25 cellular contexts compared by ENCODE assay signal in the genomic region with DNA sequence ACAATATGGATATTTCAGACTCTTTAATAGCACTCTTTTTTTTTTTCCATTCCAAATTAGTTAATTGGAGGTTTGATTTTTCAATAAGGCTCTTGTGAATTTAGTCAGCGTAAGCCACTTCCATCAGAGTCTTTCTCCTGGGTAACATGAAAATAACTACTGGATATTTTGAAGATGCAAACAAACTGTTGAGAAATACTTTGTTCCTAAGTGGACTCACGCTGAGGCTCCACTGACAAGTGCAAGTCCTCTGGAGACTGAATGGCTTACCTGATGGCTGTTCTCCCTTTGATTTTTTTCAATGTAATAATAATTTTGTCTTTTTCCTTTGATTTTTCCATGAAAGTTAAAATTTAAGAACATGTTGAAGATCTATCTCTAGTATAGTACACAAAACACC. TPM values are rescaled to one million over a fixed set of nuclear protein-coding genes. Genes with fewer than 3 reads are reported as not detected.
DNase-seq lines count a peak whose midpoint lies in the region; ATAC-seq and TF ChIP-seq lines count a peak whose summit lies in the region.
"Had no signal": no experiment of that assay in that cellular context is flagged by ENCODE, and none has a peak within 500 bp of the region (broad histone marks: within the 10 kb centered on the region; RNA-seq: fewer than 3 reads in every experiment).

No MANE protein-coding gene starts in this region.

- ATAC-seq in right lobe of liver, result peak in 2 of 4 donors; percentile 29 to 37
- ATAC-seq in GM19452 (IDR thresholded peaks at IDR 0.05; ENCODE audit: unreplicated experiment), result no peak
- ATAC-seq: GM23338 had no signal

- peak; percentile 69 for DNase-seq in NCI-H510A treated with DMSO at 0.1 percent for 48 hours (lab: John Stamatoyannopoulos, UW)
- DNase-seq in NCI-H510A (lab: John Stamatoyannopoulos, UW), result no peak
- no peak for DNase-seq in right lobe of liver
- DNase-seq in foreskin fibroblast, result no peak
- no peak for DNase-seq in inferior parietal cortex (ENCODE audit: extremely low spot score)
- no peak for DNase-seq in Kasumi-1 (lab: John Stamatoyannopoulos, UW)
- DNase-seq: ACHN; CD4-positive, alpha-beta T cell; DMS53; H9; NCI-H1092; NCI-H1417 treated with DMSO at 0.1 percent for 48 hours; NCI-H1694 treated with DMSO at 0.1 percent for 48 hours; NCI-H2081; NCI-H2171 treated with DMSO at 0.1 percent for 48 hours; NCI-H446; NCI-H526 treated with DMSO at 0.1 percent for 48 hours; PC-9; RPMI8226; SHP77 had no signal

- no peak for TF ChIP-seq POLR2A in right lobe of liver (IDR thresholded peaks at IDR 0.05)

- intact Hi-C loops in right lobe of liver (cut with DNase I), result loop anchor here in 1 of 2 donors (5.0 kb wide), 1 partner anchor 69 kb away; a partner anchor contains a TSS

- no peaks in the 10 kb centered on the region for H3K27me3 ChIP-seq in right lobe of liver
- H3K27me3 ChIP-seq: BLaER1 had no signal

- peaks cover 0 to 51% (median 11%) of the 10 kb centered on the region in 4 donors for H3K4me1 ChIP-seq in right lobe of liver
- H3K4me1 ChIP-seq: BLaER1 had no signal

- 34% methylated on average over 2 of the region's 2 CpGs for whole genome bisulfite sequencing in right lobe of liver (ENCODE audit: insufficient coverage, low coverage, low lambda C conversion rate, missing lambda C conversion rate)

- H3K27ac ChIP-seq in VCaP (peak overlapping the region; percentile 98; the same call in 1 of the 2 replicates), right lobe of liver (peak overlapping the region; percentile 15 to 85 (median 23))
- H3K27ac ChIP-seq: BLaER1, KMS-11, PC-9 had no signal

- H3K4me3 ChIP-seq in right lobe of liver (no peak overlapping the region), foreskin fibroblast (ENCODE audit: low read depth in 1 of 2, low read length in 2 of 2) (no peak overlapping the region)
- H3K4me3 ChIP-seq: BLaER1, GM23338, PC-9 had no signal

- no peaks in the 10 kb centered on the region for H3K9me3 ChIP-seq in right lobe of liver
- H3K9me3 ChIP-seq: BLaER1 had no signal

- TF ChIP-seq CTCF in VCaP (conservative IDR thresholded peaks at IDR 0.05) (no peak), right lobe of liver (IDR thresholded peaks at IDR 0.05) (no peak), foreskin fibroblast (IDR thresholded peaks at IDR 0.05; ENCODE audit: low read depth, low read length) (no peak)

- no peaks in the 10 kb centered on the region for H3K36me3 ChIP-seq in right lobe of liver
- H3K36me3 ChIP-seq: BLaER1 had no signal

RNA-seq across cellular contexts. Expression of a gene that starts 26.0 kb away (rescaled TPM):
- 10 to 100 TPM in 5 of 6 experiments, 1 to 10 TPM in 1; 7.9 to 63.0 (median 47.5) TPM for total RNA-seq in right lobe of liver
- total RNA-seq: CD4-positive, alpha-beta T cell had no signal
